In genomic region chr2:60794271-60794863, GRCh38 we compare ENCODE assay signal across 8 cellular contexts. TPM values are rescaled to one million over a fixed set of nuclear protein-coding genes. Genes with fewer than 3 reads are reported as not detected.
DNase-seq lines count a peak whose midpoint lies in the region; ATAC-seq and TF ChIP-seq lines count a peak whose summit lies in the region.

No MANE protein-coding gene starts in this region.

- H3K79me2 ChIP-seq in neural cell (replicated peaks; ENCODE audit: insufficient read depth, low read length) = no peaks in the 10 kb centered on the region

- no peaks in the 10 kb centered on the region for H3F3A ChIP-seq in neural cell (ENCODE audit: insufficient read depth, low read length, poor library complexity, severe bottlenecking)

- intact Hi-C loops in colonic mucosa (cut with DNase I) = loop anchor here (5.0 to 10.0 kb wide), 2 partner anchors 90 to 208 kb away; no protein-coding TSS in a partner anchor

- H3K4me3 ChIP-seq in colonic mucosa (no peak overlapping the region), neural cell (ENCODE audit: low read length) (no peak overlapping the region)

- H3K9me3 ChIP-seq in colonic mucosa = no peaks in the 10 kb centered on the region
- H3K9me3 ChIP-seq in neural cell (ENCODE audit: low read length) = no peaks in the 10 kb centered on the region

- no peak for TF ChIP-seq EP300 in neural cell (conservative IDR thresholded peaks at IDR 0.05; ENCODE audit: poor library complexity, severe bottlenecking)

- H3K4me2 ChIP-seq in neural cell (ENCODE audit: low read length) = no peak overlapping the region

- peak; percentile 67 for TF ChIP-seq RAD21 in neural cell (conservative IDR thresholded peaks at IDR 0.05)

- H3K27ac ChIP-seq in colonic mucosa = no peak overlapping the region
- H3K27ac ChIP-seq in neural cell (ENCODE audit: low read length) = no peak overlapping the region

- no peak overlapping the region for H2AFZ ChIP-seq in neural cell (ENCODE audit: low read depth, low read length)

- no peak overlapping the region for H3K9ac ChIP-seq in colonic mucosa (ENCODE audit: low read depth in 2 of 2, low read length in 2 of 2)
- H3K9ac ChIP-seq in neural cell (ENCODE audit: low read length) = no peak overlapping the region

- ATAC-seq in GM19467 (IDR thresholded peaks at IDR 0.05; ENCODE audit: unreplicated experiment) = no peak
- no peak for ATAC-seq in stimulated activated naive CD8-positive, alpha-beta T cell treated with anti-CD3 and anti-CD28 coated beads, Interleukin-15, Interleukin-2, amounts not matched to agents 100 U/mL and 50 U/mL, for 24 hours

- peak; percentile 45 for TF ChIP-seq CTCF in colonic mucosa (IDR thresholded peaks at IDR 0.05)
- peak; percentile 67 for TF ChIP-seq CTCF in neural cell (IDR thresholded peaks at IDR 0.05; ENCODE audit: poor library complexity, severe bottlenecking)

- no peaks in the 10 kb centered on the region for H3K9me2 ChIP-seq in neural cell (ENCODE audit: insufficient read depth, low read length)

- H4K20me1 ChIP-seq in neural cell (ENCODE audit: insufficient read depth) = no peaks in the 10 kb centered on the region

- DNase-seq in NCI-H2107 treated with DMSO at 0.1 percent for 48 hours (lab: John Stamatoyannopoulos, UW; ENCODE audit: unreplicated experiment) (peak; percentile 19), NCI-H2107 (lab: John Stamatoyannopoulos, UW) (no peak), NCI-H2171 treated with DMSO at 0.1 percent for 48 hours (lab: John Stamatoyannopoulos, UW) (peak; percentile 42), colonic mucosa (no peak), foreskin melanocyte (no peak)
- DNase-seq in stimulated activated naive CD8-positive, alpha-beta T cell treated with anti-CD3 and anti-CD28 coated beads, Interleukin-15, Interleukin-2, amounts not matched to agents 100 U/mL and 50 U/mL, for 24 hours = no peak

- H3K36me3 ChIP-seq in colonic mucosa (peaks cover 6% of the 10 kb centered on the region), neural cell (ENCODE audit: insufficient read depth, low read length) (peaks cover 11% of the 10 kb centered on the region)

- H3K27me3 ChIP-seq in colonic mucosa = no peaks in the 10 kb centered on the region
- H3K27me3 ChIP-seq in neural cell (ENCODE audit: insufficient read depth, low read depth, low read length) = no peaks in the 10 kb centered on the region

- H3K4me1 ChIP-seq in colonic mucosa = no peaks in the 10 kb centered on the region

TF ChIP-seq in neural cell, 6 proteins besides CTCF, POLR2A, EP300 and RAD21:
- TF ChIP-seq EZH2 (IDR thresholded peaks at IDR 0.05; ENCODE audit: borderline replicate concordance, insufficient read depth, low read length, poor library complexity, severe bottlenecking) = no peak
- no peak for TF ChIP-seq MXI1 (conservative IDR thresholded peaks at IDR 0.05; ENCODE audit: poor library complexity, severe bottlenecking)
- peak; percentile 67 for TF ChIP-seq SMC3 (conservative IDR thresholded peaks at IDR 0.05; ENCODE audit: poor library complexity)
- no peak for TF ChIP-seq TAF1 (IDR thresholded peaks at IDR 0.05; ENCODE audit: low read depth)
- TF ChIP-seq POLR2AphosphoS5 (IDR thresholded peaks at IDR 0.05) = no peak

RNA-seq across cellular contexts. Expression of gene PAPOLG, which starts 38.3 kb away (rescaled TPM):
- total RNA-seq in colonic mucosa = 10 to 100 TPM in 1 of 2 donors, 1 to 10 TPM in 1; 8.5 to 12.0 TPM
- polyA plus RNA-seq in neural cell = 26.5 and 31.2 TPM in 2 replicates
- polyA minus RNA-seq in neural cell = 63.8 and 66.7 TPM in 2 replicates

Comparison
In these comparisons a context has a peak if more than half of its experiments do, and no peak if none do; other contexts are left out.
1. DNase-seq: peak in NCI-H2107 treated with DMSO at 0.1 percent for 48 hours (single experiment) and NCI-H2171 treated with DMSO at 0.1 percent for 48 hours (single experiment); none in NCI-H2107 (single experiment), colonic mucosa (single experiment), stimulated activated naive CD8-positive, alpha-beta T cell treated with anti-CD3 and anti-CD28 coated beads, Interleukin-15, Interleukin-2, amounts not matched to agents 100 U/mL and 50 U/mL, for 24 hours (single experiment) and foreskin melanocyte (single experiment).